In the genomic region with DNA sequence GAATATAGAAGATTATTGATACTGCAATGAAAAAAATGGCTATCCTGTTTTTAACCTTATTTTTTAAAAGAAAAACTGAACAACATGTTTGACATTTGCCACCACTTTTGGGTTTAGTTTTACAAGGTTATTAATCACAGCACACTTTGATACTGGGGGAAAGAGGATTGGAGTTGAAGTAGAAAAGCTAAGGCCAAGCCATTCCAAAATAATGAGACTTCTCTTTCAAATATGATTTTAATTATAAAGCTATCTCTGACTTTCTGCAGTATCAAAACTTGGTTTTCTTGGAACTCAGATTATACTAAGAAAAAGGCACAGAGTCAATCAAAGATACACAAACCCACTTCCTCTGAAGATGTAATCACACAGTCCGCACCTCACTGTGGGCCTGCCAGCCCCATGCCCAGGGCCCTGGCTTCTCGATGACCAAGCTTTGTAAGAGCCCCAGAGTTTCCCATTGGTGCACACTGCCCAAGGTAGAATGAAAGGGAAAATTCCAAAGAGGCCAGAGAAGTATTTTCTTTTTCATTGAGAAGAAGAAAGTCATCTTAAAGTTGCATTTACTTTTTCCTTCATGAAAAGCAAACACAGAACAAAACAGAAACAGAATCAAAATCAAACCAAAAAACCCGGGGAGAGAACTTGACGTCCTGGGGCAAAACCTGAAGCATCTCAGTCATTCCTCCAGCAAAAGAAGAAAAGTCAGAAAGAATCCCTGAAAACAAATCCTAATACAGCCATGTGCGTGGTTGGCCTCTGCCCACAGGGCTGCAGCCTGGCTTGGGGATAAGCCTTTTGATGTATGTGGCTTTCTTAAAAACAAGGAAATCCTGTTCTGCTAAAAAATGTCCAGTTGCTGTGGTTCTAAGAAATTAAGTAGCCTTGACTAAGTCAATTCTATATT, we compare ENCODE assay signal across 11 cellular contexts.
A peak's percentile ranks its signal among the peaks of the same experiment; 100 is the strongest.
DNase-seq lines count a peak whose midpoint lies in the region; ATAC-seq, FAIRE-seq and TF ChIP-seq lines count a peak whose summit lies in the region.
"Had no signal": no experiment of that assay in that cellular context is flagged by ENCODE, and none has a peak within 500 bp of the region (broad histone marks: within the 10 kb centered on the region; RNA-seq: fewer than 3 reads in every experiment).

No MANE protein-coding gene starts in this region.

- H3K4me2 ChIP-seq in keratinocyte (ENCODE audit: control insufficient read depth, extremely low read depth, insufficient read depth, low read depth, low read length), result no peak overlapping the region

- no peaks in the 10 kb centered on the region for H3K27me3 Mint-ChIP-seq in activated T-helper 2 cell treated with anti-CD3 and anti-CD28 coated beads, Interferon-gamma antibody, Interleukin-2, Interleukin-4, amounts not matched to agents 10 μg/mL and 5 μg/mL and 100 μg/mL, durations not matched to agents 14 hours and 24 hours and 36 hours (ENCODE audit: low read depth)

- dilution Hi-C loops in keratinocyte (cut with MboI; ENCODE audit: extremely low pct_ligation_motif_present, low sequenced_read_pairs), result no loop called here

- peaks cover 42% of the 10 kb centered on the region for H3K4me1 Mint-ChIP-seq in activated T-helper 2 cell treated with anti-CD3 and anti-CD28 coated beads, Interferon-gamma antibody, Interleukin-2, Interleukin-4, amounts not matched to agents 10 μg/mL and 5 μg/mL and 100 μg/mL, durations not matched to agents 14 hours and 24 hours and 36 hours (ENCODE audit: low read depth)

- WGBS in thymus, result 22% methylated on average over 5 of the region's 5 CpGs

- H3K9ac ChIP-seq in keratinocyte (ENCODE audit: control insufficient read depth, extremely low read depth, insufficient read depth, low read length), result no peak overlapping the region

- H3K36me3 ChIP-seq in keratinocyte (ENCODE audit: control insufficient read depth in 2 of 2, extremely low read depth in 1 of 2, insufficient read depth in 2 of 2, low read length in 2 of 2) (no peaks in the 10 kb centered on the region), thymus (ENCODE audit: control insufficient read depth, insufficient read depth) (no peaks in the 10 kb centered on the region)
- H3K36me3 ChIP-seq: colonic mucosa, neutrophil had no signal

- TF ChIP-seq CTCF in keratinocyte (optimal IDR thresholded peaks at IDR 0.05 in 1 of 3, IDR thresholded peaks at IDR 0.05 in 1 of 3, conservative IDR thresholded peaks at IDR 0.05 in 1 of 3; ENCODE audit: extremely low read depth in 1 of 3, insufficient read depth in 2 of 3, low read length in 3 of 3), result no peak

- peak overlapping the region; percentile 68 for H3K4me3 Mint-ChIP-seq in activated T-helper 2 cell treated with anti-CD3 and anti-CD28 coated beads, Interferon-gamma antibody, Interleukin-2, Interleukin-4, amounts not matched to agents 10 μg/mL and 5 μg/mL and 100 μg/mL, durations not matched to agents 14 hours and 24 hours and 36 hours (ENCODE audit: low read depth)

- DNase-seq in activated CD4-positive, CD25-positive, alpha-beta regulatory T cell treated with anti-CD3 and anti-CD28 coated beads, Interleukin-2, amount 50 U/mL, for 72 hours, result no peak
- no peak for DNase-seq in activated T-helper 2 cell treated with anti-CD3 and anti-CD28 coated beads, Interferon-gamma antibody, Interleukin-2, Interleukin-4, amounts not matched to agents 10 μg/mL and 5 μg/mL and 100 μg/mL, durations not matched to agents 14 hours and 24 hours and 36 hours (ENCODE audit: low spot score)
- no peak for DNase-seq in keratinocyte (ENCODE audit: low read depth, low spot score)
- no peak for DNase-seq in SKM-1 treated with dmso at 0.1 percent for 144 hours (lab: John Stamatoyannopoulos, UW; ENCODE audit: unreplicated experiment)
- no peak for DNase-seq in GDM1 (lab: John Stamatoyannopoulos, UW)
- DNase-seq: colonic mucosa, EL had no signal

- peaks cover 17% of the 10 kb centered on the region for H3K36me3 Mint-ChIP-seq in activated T-helper 2 cell treated with anti-CD3 and anti-CD28 coated beads, Interferon-gamma antibody, Interleukin-2, Interleukin-4, amounts not matched to agents 10 μg/mL and 5 μg/mL and 100 μg/mL, durations not matched to agents 14 hours and 24 hours and 36 hours (ENCODE audit: low read depth)

- H3K27me3 ChIP-seq in keratinocyte (ENCODE audit: control insufficient read depth, extremely low read depth, insufficient read depth, low read length) (no peaks in the 10 kb centered on the region), thymus (ENCODE audit: control insufficient read depth, insufficient read depth) (no peaks in the 10 kb centered on the region)
- H3K27me3 ChIP-seq: colonic mucosa, neutrophil had no signal

- H3K4me3 ChIP-seq in keratinocyte (ENCODE audit: control insufficient read depth in 2 of 3, extremely low read depth in 1 of 3, insufficient read depth in 2 of 3, low read depth in 1 of 3, low read length in 3 of 3), result no peak overlapping the region
- no peak overlapping the region for H3K4me3 ChIP-seq in thymus (ENCODE audit: low read length)
- H3K4me3 ChIP-seq: colonic mucosa had no signal

- H3K9me3 ChIP-seq in keratinocyte (ENCODE audit: control insufficient read depth, low read depth, low read length), result no peaks in the 10 kb centered on the region
- H3K9me3 ChIP-seq in thymus (ENCODE audit: control insufficient read depth), result no peaks in the 10 kb centered on the region
- H3K9me3 ChIP-seq: colonic mucosa, neutrophil had no signal

- no peak for FAIRE-seq in keratinocyte (lab: Jason Lieb, UNC)

- no peaks in the 10 kb centered on the region for H3K79me2 ChIP-seq in keratinocyte (ENCODE audit: control insufficient read depth, insufficient read depth, low read length)

- H3K9me1 ChIP-seq in keratinocyte (ENCODE audit: control insufficient read depth, extremely low read depth, insufficient read depth, low read length), result no peaks in the 10 kb centered on the region

- H4K20me1 ChIP-seq in keratinocyte (ENCODE audit: control insufficient read depth, extremely low read depth, insufficient read depth, low read length), result no peaks in the 10 kb centered on the region

- peak overlapping the region; percentile 95 for H3K27ac Mint-ChIP-seq in activated T-helper 2 cell treated with anti-CD3 and anti-CD28 coated beads, Interferon-gamma antibody, Interleukin-2, Interleukin-4, amounts not matched to agents 10 μg/mL and 5 μg/mL and 100 μg/mL, durations not matched to agents 14 hours and 24 hours and 36 hours

- peak; percentile 74 to 85 for ATAC-seq in activated CD4-positive, CD25-positive, alpha-beta regulatory T cell treated with anti-CD3 and anti-CD28 coated beads, Interleukin-2, amount 50 U/mL, for 24 hours
- ATAC-seq in HG03439 (IDR thresholded peaks at IDR 0.05; ENCODE audit: unreplicated experiment), result no peak

- H2AFZ ChIP-seq in keratinocyte (ENCODE audit: control insufficient read depth, low read length), result peak overlapping the region; percentile 26

- peaks cover 11% of the 10 kb centered on the region for H3K4me1 ChIP-seq in keratinocyte (ENCODE audit: control insufficient read depth, extremely low read depth, insufficient read depth, low read length)
- H3K4me1 ChIP-seq in thymus (ENCODE audit: control insufficient read depth, insufficient read depth, low read length), result no peaks in the 10 kb centered on the region
- H3K4me1 ChIP-seq: colonic mucosa had no signal

- H3K27ac ChIP-seq in keratinocyte (ENCODE audit: control insufficient read depth, insufficient read depth, low read length) (no peak overlapping the region), thymus (ENCODE audit: low read depth) (peak overlapping the region; percentile 74)
- H3K27ac ChIP-seq: colonic mucosa, neutrophil had no signal

- peaks cover 11% of the 10 kb centered on the region for H3K9me3 Mint-ChIP-seq in activated T-helper 2 cell treated with anti-CD3 and anti-CD28 coated beads, Interferon-gamma antibody, Interleukin-2, Interleukin-4, amounts not matched to agents 10 μg/mL and 5 μg/mL and 100 μg/mL, durations not matched to agents 14 hours and 24 hours and 36 hours

- intact Hi-C loops in activated T-helper 2 cell treated with anti-CD3 and anti-CD28 coated beads, Interferon-gamma antibody, Interleukin-2, Interleukin-4, amounts not matched to agents 10 μg/mL and 5 μg/mL and 100 μg/mL, durations not matched to agents 14 hours and 24 hours and 36 hours (cut with micrococcal nuclease), result loop anchor here (1.0 to 5.0 kb wide), 7 partner anchors 24 to 215 kb away; no protein-coding TSS in a partner anchor
